In the genomic region with DNA sequence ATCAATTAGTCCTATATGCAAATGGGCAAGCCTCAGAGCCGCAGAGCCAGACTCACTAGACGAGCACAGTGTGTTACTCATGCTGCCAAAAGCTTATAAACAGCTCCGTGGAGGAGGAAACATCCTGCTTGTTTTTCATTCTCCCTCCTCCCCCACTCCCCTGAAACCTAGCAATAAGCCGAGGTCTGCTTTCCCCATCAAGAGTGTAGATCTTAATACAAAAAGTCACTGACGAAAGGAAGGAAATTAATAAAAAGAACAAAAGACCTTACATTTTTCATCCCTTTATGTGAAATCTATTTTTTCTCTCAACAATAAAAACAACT, we compare ENCODE assay signal across 9 cellular contexts.
DNase-seq lines count a peak whose midpoint lies in the region; ATAC-seq and TF ChIP-seq lines count a peak whose summit lies in the region.
"Had no signal": no experiment of that assay in that cellular context is flagged by ENCODE, and none has a peak within 500 bp of the region (broad histone marks: within the 10 kb centered on the region; RNA-seq: fewer than 3 reads in every experiment).

No MANE protein-coding gene starts in this region.

- TF ChIP-seq POLR2A in erythroblast (IDR thresholded peaks at IDR 0.05; ENCODE audit: low read length) = peak; percentile 18

- in situ Hi-C loops in G401 (cut with HindIII; ENCODE audit: low sequenced_read_pairs) = no loop called here

- DNase-seq in G401 (ENCODE audit: low spot score) (peak; percentile 24), NCI-H526 (lab: John Stamatoyannopoulos, UW) (peak; percentile 60), erythroblast (lab: John Stamatoyannopoulos, UW) (no peak), pulmonary artery endothelial cell (ENCODE audit: low read depth, low spot score) (peak; percentile 78), NCI-H510A (lab: John Stamatoyannopoulos, UW) (no peak)
- DNase-seq: NCI-H524 had no signal

- ATAC-seq in HG02610 (IDR thresholded peaks at IDR 0.05; ENCODE audit: unreplicated experiment) (no peak), GM18873 (IDR thresholded peaks at IDR 0.05; ENCODE audit: low FRiP score, unreplicated experiment) (no peak), HG03280 (IDR thresholded peaks at IDR 0.05; ENCODE audit: unreplicated experiment) (no peak)

Comparison
In these comparisons a context has a peak if more than half of its experiments do, and no peak if none do; other contexts are left out.
1. DNase-seq: peak in G401 (single experiment), NCI-H526 (2 of 2) and pulmonary artery endothelial cell (single experiment); none in erythroblast (0 of 2) and NCI-H510A (single experiment).